ENCODE assay signal across 2 cellular contexts in genomic region chr16:18955874-18956580, GRCh38.
TF ChIP-seq lines count a peak whose summit lies in the region.
"Not testable (repeated sequence)": the region's sequence is repeated elsewhere in the genome, so short reads cannot be mapped to it uniquely, and the experiment has no call there.

No MANE protein-coding gene starts in this region.

TF ChIP-seq in K562, 482 proteins besides CTCF, POLR2A, EP300 and RAD21:
- TF ChIP-seq PHF8 (IDR thresholded peaks at IDR 0.05; ENCODE audit: borderline replicate concordance, low read length), result peak; percentile 22; the same call in 1 of the 2 replicates
- peak; percentile 83 to 86 for TF ChIP-seq NRF1 (conservative IDR thresholded peaks at IDR 0.05 in 1 of 2, IDR thresholded peaks at IDR 0.05 in 1 of 2)
- TF ChIP-seq FOXK2 (conservative IDR thresholded peaks at IDR 0.05 in 1 of 2, IDR thresholded peaks at IDR 0.05 in 1 of 2; ENCODE audit: low read depth in 2 of 2), result peak in 1 of 2 experiments; percentile 37; a peak in 1 of 4 replicates
- 0 out of 2 replicates have a peak, but pooled peaks have one; percentile 17 for TF ChIP-seq RBFOX2 (IDR thresholded peaks at IDR 0.05; ENCODE audit: low read depth, low read length)

TF ChIP-seq in HepG2, 621 proteins besides CTCF, POLR2A, EP300 and RAD21 (continues in another document):
- TF ChIP-seq YEATS4 (CRISPR knock-in tag; IDR thresholded peaks at IDR 0.05; ENCODE audit: borderline replicate concordance), result peak; percentile 60; the same call in 1 of the 2 replicates
- 0 out of 2 replicates have a peak, but pooled peaks have one; percentile 6 for TF ChIP-seq ZMYM4 (CRISPR knock-in tag; IDR thresholded peaks at IDR 0.05)
- TF ChIP-seq GATA4 (IDR thresholded peaks at IDR 0.05; ENCODE audit: borderline replicate concordance, low read depth), result peak; percentile 26; the same call in 1 of the 2 replicates
- 0 out of 2 replicates have a peak, but pooled peaks have one; percentile 52 for TF ChIP-seq HOXA5 (CRISPR knock-in tag; IDR thresholded peaks at IDR 0.05)
- peak; percentile 24; the same call in 1 of the 2 replicates for TF ChIP-seq GABPB1 (CRISPR knock-in tag; IDR thresholded peaks at IDR 0.05)
- TF ChIP-seq BRD4 (CRISPR knock-in tag; IDR thresholded peaks at IDR 0.05), result peak; percentile 54; the same call in 1 of the 2 replicates
- peak; percentile 38; the same call in 1 of the 2 replicates for TF ChIP-seq SALL1 (CRISPR knock-in tag; IDR thresholded peaks at IDR 0.05)
- 0 out of 2 replicates have a peak, but pooled peaks have one; percentile 42 for TF ChIP-seq ZNF234 (CRISPR knock-in tag; conservative IDR thresholded peaks at IDR 0.05)
- TF ChIP-seq SP4 (CRISPR knock-in tag; IDR thresholded peaks at IDR 0.05), result 0 out of 2 replicates have a peak, but pooled peaks have one; percentile 31
- TF ChIP-seq YY1 (IDR thresholded peaks at IDR 0.05; ENCODE audit: insufficient read depth, insufficient replicate concordance, low read depth, low read length), result peak; percentile 56
- TF ChIP-seq SNAI1 (CRISPR knock-in tag; IDR thresholded peaks at IDR 0.05; ENCODE audit: borderline replicate concordance), result 0 out of 2 replicates have a peak, but pooled peaks have one; percentile 64
- 0 out of 2 replicates have a peak, but pooled peaks have one; percentile 26 for TF ChIP-seq ZNF543 (CRISPR knock-in tag; IDR thresholded peaks at IDR 0.05)
- peak; percentile 64; the same call in 1 of the 2 replicates for TF ChIP-seq ZNF292 (CRISPR knock-in tag; IDR thresholded peaks at IDR 0.05; ENCODE audit: borderline replicate concordance, low read depth)
- TF ChIP-seq MTA1 (CRISPR knock-in tag; IDR thresholded peaks at IDR 0.05; ENCODE audit: borderline replicate concordance), result 0 out of 2 replicates have a peak, but pooled peaks have one; percentile 26
- TF ChIP-seq SAP130 (CRISPR knock-in tag; IDR thresholded peaks at IDR 0.05; ENCODE audit: low read depth), result peak; percentile 30; the same call in 1 of the 2 replicates
- 0 out of 2 replicates have a peak, but pooled peaks have one; percentile 31 for TF ChIP-seq ZNF251 (CRISPR knock-in tag; IDR thresholded peaks at IDR 0.05)
- 0 out of 2 replicates have a peak, but pooled peaks have one; percentile 21 for TF ChIP-seq ONECUT2 (CRISPR knock-in tag; IDR thresholded peaks at IDR 0.05)
- peak; percentile 64; the same call in 1 of the 2 replicates for TF ChIP-seq THAP9 (CRISPR knock-in tag; IDR thresholded peaks at IDR 0.05; ENCODE audit: borderline replicate concordance)
- TF ChIP-seq KAT8 (CRISPR knock-in tag; IDR thresholded peaks at IDR 0.05), result peak; percentile 56
- TF ChIP-seq HMGXB4 (CRISPR knock-in tag; IDR thresholded peaks at IDR 0.05; ENCODE audit: borderline replicate concordance in 1 of 2, low read depth in 1 of 2), result 0 out of 4 replicates have a peak, but pooled peaks of 1 of the 2 experiments have one; percentile 50
- TF ChIP-seq PHF20 (CRISPR knock-in tag; IDR thresholded peaks at IDR 0.05), result peak; percentile 41; the same call in 1 of the 2 replicates
- peak; percentile 59; the same call in 1 of the 2 replicates for TF ChIP-seq CAMTA2 (CRISPR knock-in tag; IDR thresholded peaks at IDR 0.05; ENCODE audit: borderline replicate concordance)
- TF ChIP-seq ZNF256 (CRISPR knock-in tag; conservative IDR thresholded peaks at IDR 0.05), result 0 out of 2 replicates have a peak, but pooled peaks have one; percentile 35
- TF ChIP-seq ZBTB38 (CRISPR knock-in tag; IDR thresholded peaks at IDR 0.05), result peak; percentile 36; the same call in 1 of the 2 replicates
- 0 out of 2 replicates have a peak, but pooled peaks have one; percentile 23 for TF ChIP-seq ZNF710 (CRISPR knock-in tag; IDR thresholded peaks at IDR 0.05; ENCODE audit: borderline replicate concordance)
- not testable (repeated sequence) for TF ChIP-seq SOX6 (IDR thresholded peaks at IDR 0.05)
- peak; percentile 48 for TF ChIP-seq SOX6 (CRISPR knock-in tag; IDR thresholded peaks at IDR 0.05)
- TF ChIP-seq HOXA3 (CRISPR knock-in tag; IDR thresholded peaks at IDR 0.05), result peak; percentile 54
- peak; percentile 52; the same call in 1 of the 2 replicates for TF ChIP-seq SNAPC4 (CRISPR knock-in tag; IDR thresholded peaks at IDR 0.05)
- peak; percentile 51; the same call in 1 of the 2 replicates for TF ChIP-seq HINFP (CRISPR knock-in tag; IDR thresholded peaks at IDR 0.05; ENCODE audit: low read depth)
- 0 out of 2 replicates have a peak, but pooled peaks have one; percentile 36 for TF ChIP-seq ARNTL (CRISPR knock-in tag; IDR thresholded peaks at IDR 0.05)
- TF ChIP-seq ZMAT3 (CRISPR knock-in tag; conservative IDR thresholded peaks at IDR 0.05), result peak; percentile 53; the same call in 1 of the 2 replicates
- TF ChIP-seq ZFP90 (CRISPR knock-in tag; IDR thresholded peaks at IDR 0.05; ENCODE audit: borderline replicate concordance), result 0 out of 2 replicates have a peak, but pooled peaks have one; percentile 56
- 0 out of 2 replicates have a peak, but pooled peaks have one; percentile 65 for TF ChIP-seq ZNF446 (CRISPR knock-in tag; IDR thresholded peaks at IDR 0.05)
- 0 out of 2 replicates have a peak, but pooled peaks have one; percentile 36 for TF ChIP-seq ZNF800 (CRISPR knock-in tag; IDR thresholded peaks at IDR 0.05)
- 0 out of 2 replicates have a peak, but pooled peaks have one; percentile 8 for TF ChIP-seq ZNF614 (CRISPR knock-in tag; IDR thresholded peaks at IDR 0.05; ENCODE audit: borderline replicate concordance)
- TF ChIP-seq KAT7 (CRISPR knock-in tag; IDR thresholded peaks at IDR 0.05; ENCODE audit: borderline replicate concordance), result peak; percentile 8; the same call in 1 of the 2 replicates
- TF ChIP-seq POGZ (CRISPR knock-in tag; IDR thresholded peaks at IDR 0.05), result peak; percentile 56; the same call in 1 of the 2 replicates
- 0 out of 2 replicates have a peak, but pooled peaks have one; percentile 28 for TF ChIP-seq ZFP41 (CRISPR knock-in tag; IDR thresholded peaks at IDR 0.05; ENCODE audit: borderline replicate concordance)
- 0 out of 2 replicates have a peak, but pooled peaks have one; percentile 25 for TF ChIP-seq PHF21A (CRISPR knock-in tag; IDR thresholded peaks at IDR 0.05)
- 0 out of 2 replicates have a peak, but pooled peaks have one; percentile 50 for TF ChIP-seq ZNF570 (CRISPR knock-in tag; IDR thresholded peaks at IDR 0.05; ENCODE audit: borderline replicate concordance)
- TF ChIP-seq ZFX (CRISPR knock-in tag; IDR thresholded peaks at IDR 0.05; ENCODE audit: low read depth), result peak; percentile 27
